ENCODE assay signal across 11 cellular contexts in the genomic region with DNA sequence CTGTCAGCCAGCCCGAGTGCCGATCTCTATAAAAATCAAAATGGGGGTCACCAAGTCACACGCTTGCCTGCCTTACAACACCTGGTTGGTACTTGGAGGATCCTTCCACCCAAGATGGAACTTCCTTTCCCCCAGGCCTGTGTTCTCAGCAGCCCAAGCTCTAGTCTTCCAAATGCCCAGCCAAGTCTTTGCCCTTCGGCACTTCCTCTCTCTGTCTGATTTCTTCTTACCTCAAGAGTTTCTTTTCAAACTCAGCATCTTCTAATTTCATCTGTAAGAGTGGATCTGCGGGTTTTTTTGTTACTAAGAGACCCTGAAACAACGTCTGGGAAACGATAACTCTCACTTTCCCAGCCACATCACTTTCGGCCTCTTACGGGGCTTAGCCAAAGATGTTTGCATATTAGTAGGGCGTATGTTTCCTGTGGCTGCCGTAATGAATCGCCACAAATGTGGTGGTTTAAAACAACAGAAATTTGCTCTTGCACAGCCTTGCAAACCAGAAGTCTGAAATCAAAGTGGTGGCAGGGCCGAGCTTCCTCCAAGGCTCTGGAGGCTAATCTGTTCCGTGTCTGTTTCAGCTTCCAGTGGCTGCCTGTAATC.
DNase-seq lines count a peak whose midpoint lies in the region; ATAC-seq, FAIRE-seq and TF ChIP-seq lines count a peak whose summit lies in the region.
"Had no signal": no experiment of that assay in that cellular context is flagged by ENCODE, and none has a peak within 500 bp of the region (broad histone marks: within the 10 kb centered on the region; RNA-seq: fewer than 3 reads in every experiment).

No MANE protein-coding gene starts in this region.

- BruUV-seq in GM12878 (replicated peaks; lab: Mats Ljungman, UMichigan) (no TSS peak), Caco-2 (replicated peaks; lab: Mats Ljungman, UMichigan) (no TSS peak), mammary epithelial cell (replicated peaks; lab: Mats Ljungman, UMichigan) (no TSS peak)

- H3K4me1 Mint-ChIP-seq in Caco-2 (ENCODE audit: low read depth, unreplicated experiment) = no peaks in the 10 kb centered on the region

- 1% methylated on average over 14 of the region's 14 CpGs for WGBS in GM12878 (ENCODE audit: insufficient coverage, insufficient replicate concordance, low lambda C conversion rate, missing lambda C conversion rate)
- WGBS in mammary epithelial cell (ENCODE audit: low coverage, missing lambda C conversion rate) = 98% methylated on average over 13 of the region's 14 CpGs
- 74 to 85% (median 79%) methylated on average over 14 of the region's 14 CpGs for WGBS in small intestine, 3 donors

- H3K9me3 ChIP-seq in GM12878 (replicated peaks; ENCODE audit: control insufficient read depth, insufficient read depth, low read length) (no peaks in the 10 kb centered on the region; the same call in 2 of the 3 replicates), Caco-2 (no peaks in the 10 kb centered on the region), mammary epithelial cell (replicated peaks; ENCODE audit: insufficient read depth, low read length) (no peaks in the 10 kb centered on the region), small intestine (ENCODE audit: control insufficient read depth, low read depth) (no peaks in the 10 kb centered on the region)

- TF ChIP-seq POLR2A in GM18505 (IDR thresholded peaks at IDR 0.05; ENCODE audit: borderline replicate concordance, extremely low read depth, insufficient read depth, insufficient read length) (no peak), GM12878 (IDR thresholded peaks at IDR 0.05; ENCODE audit: low read depth, low read length) (no peak)

- H3K79me2 ChIP-seq in GM12878 (ENCODE audit: control insufficient read depth, insufficient read depth, low read length) (no peaks in the 10 kb centered on the region), mammary epithelial cell (ENCODE audit: insufficient read depth, low read length) (no peaks in the 10 kb centered on the region)

- TF ChIP-seq CTCF in GM12878 (IDR thresholded peaks at IDR 0.05 in 2 of 3, conservative IDR thresholded peaks at IDR 0.05 in 1 of 3; ENCODE audit: control insufficient read depth in 2 of 3, extremely low read depth in 1 of 3, insufficient read depth in 1 of 3, low read depth in 3 of 3, low read length in 3 of 3) (no peak), Caco-2 (IDR thresholded peaks at IDR 0.05; ENCODE audit: insufficient read depth in 1 of 2, low read depth in 1 of 2, low read length in 1 of 2, severe bottlenecking in 1 of 2, unreplicated experiment in 1 of 2) (no peak), mammary epithelial cell (conservative IDR thresholded peaks at IDR 0.05 in 1 of 2, IDR thresholded peaks at IDR 0.05 in 1 of 2; ENCODE audit: extremely low read depth in 1 of 2, insufficient read depth in 1 of 2, low read depth in 1 of 2, low read length in 2 of 2) (no peak)

- peak; percentile 44 for FAIRE-seq in GM12878 (lab: Jason Lieb, UNC)
- FAIRE-seq in small intestine (lab: Jason Lieb, UNC) = no peak
- FAIRE-seq: astrocyte had no signal

- TF ChIP-seq EP300 in GM12878 (IDR thresholded peaks at IDR 0.05; ENCODE audit: borderline replicate concordance in 1 of 2, control insufficient read depth in 1 of 2, low read depth in 2 of 2, low read length in 2 of 2) = no peak; a peak in 1 of 4 replicates

- H3K27me3 ChIP-seq in GM12878 (replicated peaks in 1 of 2; ENCODE audit: control insufficient read depth in 2 of 2, insufficient read depth in 2 of 2, low read length in 1 of 2) = no peaks in the 10 kb centered on the region; a peak in 1 of 4 replicates
- H3K27me3 ChIP-seq in Caco-2 (replicated peaks; ENCODE audit: control insufficient read depth, insufficient read depth, low read length) = no peaks in the 10 kb centered on the region
- H3K27me3 ChIP-seq in mammary epithelial cell (ENCODE audit: insufficient read depth, low read length) = no peaks in the 10 kb centered on the region
- no peaks in the 10 kb centered on the region for H3K27me3 ChIP-seq in small intestine (ENCODE audit: control insufficient read depth in 2 of 2, insufficient read depth in 2 of 2, low read length in 2 of 2)
- H3K27me3 ChIP-seq: foreskin keratinocyte had no signal

- POLR2A ChIA-PET in GM12878 (lab: Charles Lee) = no interaction called here
- POLR2A ChIA-PET in Caco-2 (lab: Charles Lee) = no interaction called here

- H3K36me3 ChIP-seq in GM12878 (ENCODE audit: control insufficient read depth in 2 of 2, insufficient read depth in 2 of 2, low read length in 1 of 2) (no peaks in the 10 kb centered on the region), Caco-2 (ENCODE audit: control insufficient read depth, insufficient read depth, low read length) (0 out of 2 replicates have a peak, but pooled peaks cover 2% of the 10 kb centered on the region), mammary epithelial cell (ENCODE audit: insufficient read depth, low read length) (no peaks in the 10 kb centered on the region), small intestine (ENCODE audit: control insufficient read depth in 2 of 2, insufficient read depth in 2 of 2, low read length in 2 of 2) (peaks cover 0 to 12% of the 10 kb centered on the region in 2 donors)

- H3K27ac Mint-ChIP-seq in Caco-2 (ENCODE audit: unreplicated experiment) = no peak overlapping the region

- H3K9me3 Mint-ChIP-seq in Caco-2 (ENCODE audit: unreplicated experiment) = no peaks in the 10 kb centered on the region
- H3K9me3 Mint-ChIP-seq: nephron had no signal

- RAD21 ChIA-PET in GM12878 (lab: Charles Lee; ENCODE audit: unreplicated experiment) = no interaction called here

- dilution Hi-C loops in mammary epithelial cell (cut with HindIII; ENCODE audit: low sequenced_read_pairs) = no loop called here

- CTCF ChIA-PET in GM12878 (lab: Yijun Ruan, JAX) (no interaction called here), Caco-2 (lab: Charles Lee) (no interaction called here), mammary epithelial cell (lab: Charles Lee; ENCODE audit: low non-redundant PET) (no interaction called here)

- H3K27ac ChIP-seq in GM12878 (ENCODE audit: control insufficient read depth, insufficient read depth) = no peak overlapping the region
- no peak overlapping the region for H3K27ac ChIP-seq in mammary epithelial cell (ENCODE audit: insufficient read depth, low read depth, low read length)
- H3K27ac ChIP-seq in small intestine (ENCODE audit: low read depth in 1 of 2, low read length in 1 of 2) = no peak overlapping the region
- H3K27ac ChIP-seq: foreskin keratinocyte had no signal

- H3K4me1 ChIP-seq in GM12878 (ENCODE audit: control insufficient read depth, insufficient read depth, low read length) = 0 out of 2 replicates have a peak, but pooled peaks cover 5% of the 10 kb centered on the region
- no peaks in the 10 kb centered on the region for H3K4me1 ChIP-seq in Caco-2
- H3K4me1 ChIP-seq in mammary epithelial cell (ENCODE audit: insufficient read depth, low read length) = no peaks in the 10 kb centered on the region
- H3K4me1 ChIP-seq in small intestine (ENCODE audit: control insufficient read depth in 2 of 2, insufficient read depth in 1 of 2, low read depth in 1 of 2, low read length in 1 of 2) = no peaks in the 10 kb centered on the region
- H3K4me1 ChIP-seq: foreskin keratinocyte had no signal

- SMC1A ChIA-PET in GM12878 (lab: Charles Lee; ENCODE audit: uncharacterized antibody, unreplicated experiment) = no interaction called here

- H3K36me3 Mint-ChIP-seq in Caco-2 (ENCODE audit: insufficient read depth, unreplicated experiment) = peaks cover 26% of the 10 kb centered on the region

- H4K20me1 ChIP-seq in GM12878 (ENCODE audit: control insufficient read depth, insufficient read depth) (no peaks in the 10 kb centered on the region), mammary epithelial cell (ENCODE audit: insufficient read depth, low read length) (no peaks in the 10 kb centered on the region)

- in situ Hi-C loops in GM12878 (cut with MboI) = no loop called here
- in situ Hi-C loops in mammary epithelial cell (cut with MboI; ENCODE audit: low sequenced_read_pairs in 2 of 2) = no loop called here

- H3K4me2 ChIP-seq in GM12878 (ENCODE audit: control insufficient read depth, insufficient read depth) = peak overlapping the region; percentile 2; the same call in 1 of the 2 replicates
- H3K4me2 ChIP-seq in mammary epithelial cell (ENCODE audit: insufficient read depth, low read depth, low read length) = no peak overlapping the region

- ATAC-seq in GM18505 (IDR thresholded peaks at IDR 0.05; ENCODE audit: unreplicated experiment) (peak; percentile 92), GM19463 (IDR thresholded peaks at IDR 0.05; ENCODE audit: unreplicated experiment) (peak; percentile 89), HG03064 (IDR thresholded peaks at IDR 0.05; ENCODE audit: low read depth, unreplicated experiment) (peak; percentile 93), GM12878 (peak; percentile 83)
- ATAC-seq: foreskin keratinocyte had no signal

- no peak overlapping the region for H3K9ac ChIP-seq in GM12878 (ENCODE audit: control insufficient read depth, insufficient read depth, low read length)
- no peak overlapping the region for H3K9ac ChIP-seq in mammary epithelial cell (ENCODE audit: insufficient read depth, low read length)

- intact Hi-C loops in GM12878 (cut with micrococcal nuclease; ENCODE audit: unreplicated experiment) = no loop called here
- intact Hi-C loops in Caco-2 (cut with micrococcal nuclease; ENCODE audit: unreplicated experiment) = no loop called here
- intact Hi-C loops in mammary epithelial cell (cut with micrococcal nuclease) = no loop called here

- no peaks in the 10 kb centered on the region for H3K27me3 Mint-ChIP-seq in Caco-2 (ENCODE audit: insufficient read depth, unreplicated experiment)

- TF ChIP-seq RAD21 in GM12878 (IDR thresholded peaks at IDR 0.05; ENCODE audit: insufficient read depth, low read depth, low read length) = no peak

- H2AFZ ChIP-seq in GM12878 (ENCODE audit: control insufficient read depth, low read depth, low read length) (no peak overlapping the region), mammary epithelial cell (ENCODE audit: low read depth, low read length) (no peak overlapping the region)

- H3K4me3 ChIP-seq in GM12878 (no peak overlapping the region), Caco-2 (ENCODE audit: low read depth, low read length) (no peak overlapping the region), mammary epithelial cell (replicated peaks in 1 of 3; ENCODE audit: insufficient read depth in 1 of 3, low read depth in 2 of 3, low read length in 3 of 3) (no peak overlapping the region), small intestine (ENCODE audit: low read depth in 1 of 2, low read length in 2 of 2) (no peak overlapping the region)

- no peak overlapping the region for H3K4me3 Mint-ChIP-seq in Caco-2 (ENCODE audit: unreplicated experiment)
- H3K4me3 Mint-ChIP-seq: nephron had no signal

- DNase-seq in GM12878 (ENCODE audit: low read depth, low spot score) = peak; percentile 62
- no peak for DNase-seq in Caco-2
- DNase-seq in mammary epithelial cell = no peak
- DNase-seq in small intestine = no peak
- no peak for DNase-seq in 8988T
- DNase-seq: foreskin keratinocyte had no signal

TF ChIP-seq in GM12878, 131 proteins besides CTCF, POLR2A, EP300 and RAD21 (continues in another document):
- TF ChIP-seq SMAD1 (IDR thresholded peaks at IDR 0.05; ENCODE audit: low read depth, partially characterized antibody) (no peak), SPI1 (IDR thresholded peaks at IDR 0.05; ENCODE audit: borderline replicate concordance, insufficient read depth, low read depth, low read length) (peak; percentile 61; the same call in 1 of the 2 replicates), PAX5 (IDR thresholded peaks at IDR 0.05; ENCODE audit: borderline replicate concordance, low read depth, low read length) (peak; percentile 75)
